ENCODE assay signal across 33 cellular contexts in genomic region chr3:11260460-11260859, GRCh38.
"Had no signal": no experiment of that assay in that cellular context is flagged by ENCODE, and none has a peak within 500 bp of the region (broad histone marks: within the 10 kb centered on the region; RNA-seq: fewer than 3 reads in every experiment).

No MANE protein-coding gene starts in this region.

- H3K79me2 ChIP-seq: parathyroid adenoma had no signal

- FAIRE-seq: small intestine, TTC549 had no signal

- H3K9me3 Mint-ChIP-seq: activated CD4-positive, alpha-beta memory T cell treated with anti-CD3 and anti-CD28 coated beads for 36 hours; activated naive CD4-positive, alpha-beta T cell treated with anti-CD3 and anti-CD28 coated beads, Interleukin-2, amount 10 ng/mL, durations not matched to agents 7 days and 5 days; activated naive CD8-positive, alpha-beta T cell treated with anti-CD3 and anti-CD28 coated beads, Interleukin-2, amount 10 ng/mL, durations not matched to agents 7 days and 5 days; activated T-cell treated with anti-CD3 and anti-CD28 coated beads, Interleukin-2, amount 50 U/mL, for 24 hours; brain; naive thymus-derived CD8-positive, alpha-beta T cell; neural progenitor cell; stimulated activated effector memory CD8-positive, alpha-beta T cell treated with anti-CD3 and anti-CD28 coated beads, Interleukin-12 subunit alpha, Interleukin-12 subunit beta, amount 100 ng/mL, for 72 hours; stimulated activated naive CD8-positive, alpha-beta T cell treated with anti-CD3 and anti-CD28 coated beads, Interleukin-15, Interleukin-2, amounts not matched to agents 100 ng/mL and 50 ng/mL, for 24 hours; type B pancreatic cell had no signal

- DNase-seq: activated CD4-positive, alpha-beta memory T cell treated with anti-CD3 and anti-CD28 coated beads for 36 hours; activated CD4-positive, alpha-beta T cell treated with anti-CD3 and anti-CD28 coated beads for 48 hours; activated CD8-positive, alpha-beta memory T cell treated with anti-CD3 and anti-CD28 coated beads, Interleukin-2, amount 50 U/mL, for 48 hours; activated gamma-delta T cell; activated naive CD4-positive, alpha-beta T cell treated with anti-CD3 and anti-CD28 coated beads, Interleukin-2, amount 10 ng/mL, durations not matched to agents 7 days and 5 days; activated naive CD8-positive, alpha-beta T cell treated with anti-CD3 and anti-CD28 coated beads, Interleukin-2, amount 10 ng/mL, durations not matched to agents 7 days and 5 days; activated T-cell treated with anti-CD3 and anti-CD28 coated beads, Interleukin-2, amount 50 U/mL, for 24 hours; cerebellar nuclear complex; esophagus squamous epithelium; foreskin melanocyte; kidney glomerular epithelial cell; lower lobe of right lung; mesenchymal stem cell; naive thymus-derived CD8-positive, alpha-beta T cell; occipital lobe; psoas muscle; sigmoid colon; small intestine; stimulated activated CD4-positive, alpha-beta T cell treated with anti-CD3 and anti-CD28 coated beads, Interleukin-4, amount 100 ng/mL, for 24 hours; uterus; WERI-Rb-1 had no signal

- H3K9me3 ChIP-seq: ascending aorta, esophagus squamous epithelium, lower lobe of right lung, psoas muscle, sigmoid colon, uterus had no signal

- H3K4me3 ChIP-seq: ascending aorta, cardiac muscle cell, esophagus squamous epithelium, lower lobe of right lung, neural progenitor cell, psoas muscle, sigmoid colon, uterus had no signal

- H3K4me1 ChIP-seq: ascending aorta, lower lobe of right lung, parathyroid adenoma, psoas muscle, sigmoid colon, uterus had no signal

- H3K27ac Mint-ChIP-seq: activated CD4-positive, alpha-beta memory T cell treated with anti-CD3 and anti-CD28 coated beads for 36 hours; activated naive CD4-positive, alpha-beta T cell treated with anti-CD3 and anti-CD28 coated beads, Interleukin-2, amount 10 ng/mL, durations not matched to agents 7 days and 5 days; activated naive CD8-positive, alpha-beta T cell treated with anti-CD3 and anti-CD28 coated beads, Interleukin-2, amount 10 ng/mL, durations not matched to agents 7 days and 5 days; activated T-cell treated with anti-CD3 and anti-CD28 coated beads, Interleukin-2, amount 50 U/mL, for 24 hours; brain; naive thymus-derived CD8-positive, alpha-beta T cell; neural progenitor cell; stimulated activated effector memory CD8-positive, alpha-beta T cell treated with anti-CD3 and anti-CD28 coated beads, Interleukin-12 subunit alpha, Interleukin-12 subunit beta, amount 100 ng/mL, for 72 hours; stimulated activated naive CD8-positive, alpha-beta T cell treated with anti-CD3 and anti-CD28 coated beads, Interleukin-15, Interleukin-2, amounts not matched to agents 100 ng/mL and 50 ng/mL, for 24 hours; type B pancreatic cell had no signal

- H3K36me3 ChIP-seq: cardiac muscle cell, neural progenitor cell, uterus, WERI-Rb-1 had no signal

- H3K4me2 ChIP-seq: neural progenitor cell had no signal

- H3K36me3 Mint-ChIP-seq: activated naive CD4-positive, alpha-beta T cell treated with anti-CD3 and anti-CD28 coated beads, Interleukin-2, amount 10 ng/mL, durations not matched to agents 7 days and 5 days; activated naive CD8-positive, alpha-beta T cell treated with anti-CD3 and anti-CD28 coated beads, Interleukin-2, amount 10 ng/mL, durations not matched to agents 7 days and 5 days; brain; naive thymus-derived CD8-positive, alpha-beta T cell; neural progenitor cell; type B pancreatic cell had no signal

- H3K9ac ChIP-seq: neural progenitor cell, parathyroid adenoma had no signal

- H2AFZ ChIP-seq: neural progenitor cell, parathyroid adenoma had no signal

- H3K27ac ChIP-seq: ascending aorta, cardiac muscle cell, epithelial cell of prostate, esophagus squamous epithelium, lower lobe of right lung, neural progenitor cell, parathyroid adenoma, psoas muscle, sigmoid colon, uterus, WERI-Rb-1 had no signal

- H3K4me1 Mint-ChIP-seq: activated naive CD4-positive, alpha-beta T cell treated with anti-CD3 and anti-CD28 coated beads, Interleukin-2, amount 10 ng/mL, durations not matched to agents 7 days and 5 days; activated naive CD8-positive, alpha-beta T cell treated with anti-CD3 and anti-CD28 coated beads, Interleukin-2, amount 10 ng/mL, durations not matched to agents 7 days and 5 days; brain; naive thymus-derived CD8-positive, alpha-beta T cell; stimulated activated effector memory CD8-positive, alpha-beta T cell treated with anti-CD3 and anti-CD28 coated beads, Interleukin-12 subunit alpha, Interleukin-12 subunit beta, amount 100 ng/mL, for 72 hours had no signal

- ATAC-seq: activated CD4-positive, CD25-positive, alpha-beta regulatory T cell treated with anti-CD3 and anti-CD28 coated beads, Interleukin-2, amount 50 U/mL, for 24 hours; left lobe of liver; lower lobe of right lung; naive thymus-derived CD8-positive, alpha-beta T cell; psoas muscle; stimulated activated effector memory CD8-positive, alpha-beta T cell treated with anti-CD3 and anti-CD28 coated beads, Interleukin-12 subunit alpha, Interleukin-12 subunit beta, amount 100 ng/mL, for 72 hours had no signal

- H3K27me3 ChIP-seq: ascending aorta, esophagus squamous epithelium, sigmoid colon, uterus had no signal

- H3K4me3 Mint-ChIP-seq: activated CD4-positive, alpha-beta memory T cell treated with anti-CD3 and anti-CD28 coated beads for 36 hours; activated naive CD4-positive, alpha-beta T cell treated with anti-CD3 and anti-CD28 coated beads, Interleukin-2, amount 10 ng/mL, durations not matched to agents 7 days and 5 days; activated naive CD8-positive, alpha-beta T cell treated with anti-CD3 and anti-CD28 coated beads, Interleukin-2, amount 10 ng/mL, durations not matched to agents 7 days and 5 days; activated T-cell treated with anti-CD3 and anti-CD28 coated beads, Interleukin-2, amount 50 U/mL, for 24 hours; brain; naive thymus-derived CD8-positive, alpha-beta T cell; neural progenitor cell; stimulated activated effector memory CD8-positive, alpha-beta T cell treated with anti-CD3 and anti-CD28 coated beads, Interleukin-12 subunit alpha, Interleukin-12 subunit beta, amount 100 ng/mL, for 72 hours; stimulated activated naive CD8-positive, alpha-beta T cell treated with anti-CD3 and anti-CD28 coated beads, Interleukin-15, Interleukin-2, amounts not matched to agents 100 ng/mL and 50 ng/mL, for 24 hours; type B pancreatic cell had no signal
